ENCODE assay signal across 20 cellular contexts in genomic region chr20:44419131-44419844, GRCh38. TPM values are rescaled to one million over a fixed set of nuclear protein-coding genes. Genes with fewer than 3 reads are reported as not detected.
DNase-seq lines count a peak whose midpoint lies in the region; ATAC-seq, FAIRE-seq and TF ChIP-seq lines count a peak whose summit lies in the region.
"Had no signal": no experiment of that assay in that cellular context is flagged by ENCODE, and none has a peak within 500 bp of the region (broad histone marks: within the 10 kb centered on the region; RNA-seq: fewer than 3 reads in every experiment).

No MANE protein-coding gene starts in this region.

- TF ChIP-seq RAD21 in liver (IDR thresholded peaks at IDR 0.05) = peak; percentile 59 to 61

- WGBS in body of pancreas, 2 donors = 84 to 87% methylated on average over 12 to 13 of the region's 13 CpGs
- WGBS in liver = 64% methylated on average over 13 of the region's 13 CpGs
- 79 to 81% methylated on average over 13 of the region's 13 CpGs for WGBS in pancreas, 2 donors
- 83% methylated on average over 4 to 13 of the region's 13 CpGs for WGBS in transverse colon (ENCODE audit: low coverage in 1 of 2), 2 donors

- H3K9me3 ChIP-seq in Peyer's patch (no peaks in the 10 kb centered on the region), body of pancreas (no peaks in the 10 kb centered on the region), liver (ENCODE audit: control insufficient read depth in 4 of 4, low read length in 3 of 4) (no peaks in the 10 kb centered on the region), pancreas (no peaks in the 10 kb centered on the region), transverse colon (no peaks in the 10 kb centered on the region)
- H3K9me3 ChIP-seq: BE2C had no signal

- no peaks in the 10 kb centered on the region for H3K27me3 ChIP-seq in Peyer's patch
- H3K27me3 ChIP-seq in body of pancreas = no peaks in the 10 kb centered on the region
- H3K27me3 ChIP-seq in liver (ENCODE audit: control insufficient read depth in 4 of 4, insufficient read depth in 4 of 4, low read length in 3 of 4) = no peaks in the 10 kb centered on the region
- no peaks in the 10 kb centered on the region for H3K27me3 ChIP-seq in pancreas
- no peaks in the 10 kb centered on the region for H3K27me3 ChIP-seq in transverse colon

- TF ChIP-seq CTCF in Peyer's patch (IDR thresholded peaks at IDR 0.05) = no peak
- TF ChIP-seq CTCF in body of pancreas (IDR thresholded peaks at IDR 0.05) = no peak
- TF ChIP-seq CTCF in liver (IDR thresholded peaks at IDR 0.05; ENCODE audit: low read depth, low read length, missing input control) = no peak
- no peak for TF ChIP-seq CTCF in pancreas (IDR thresholded peaks at IDR 0.05)
- no peak for TF ChIP-seq CTCF in foreskin fibroblast (IDR thresholded peaks at IDR 0.05; ENCODE audit: low read depth, low read length)
- no peak for TF ChIP-seq CTCF in transverse colon (IDR thresholded peaks at IDR 0.05)

- TF ChIP-seq EP300 in transverse colon (IDR thresholded peaks at IDR 0.05; ENCODE audit: low read depth) = no peak

- H3K9ac ChIP-seq in liver (ENCODE audit: low read depth in 1 of 2, low read length in 2 of 2) = no peak overlapping the region

- peak; percentile 60 for ATAC-seq in body of pancreas
- ATAC-seq in pancreas = peak; percentile 52 to 82 (median 73)
- no peak for ATAC-seq in HG03095 (IDR thresholded peaks at IDR 0.05; ENCODE audit: unreplicated experiment)
- ATAC-seq in GM19452 (IDR thresholded peaks at IDR 0.05; ENCODE audit: unreplicated experiment) = no peak

- DNase-seq in Peyer's patch = peak in 2 of 3 donors; percentile 47 to 71
- peak in 2 of 4 donors; percentile 16 to 44 for DNase-seq in body of pancreas
- DNase-seq in pancreas = peak in 2 of 6 donors; percentile 42 to 44
- DNase-seq in foreskin fibroblast = no peak
- DNase-seq in transverse colon = no peak
- DNase-seq: BE2C; EL; GF-D8; KG1; NCI-H1092 treated with DMSO at 0.1 percent for 48 hours; NCI-H146; NCI-H2029; NCI-H226; NCI-H524; NCI-H774; NK-92 treated with Interleukin-12 subunit alpha and Interleukin-12 subunit beta, amount 100 ng/mL, for 24 hours had no signal

- peaks cover 0 to 70% (median 0%) of the 10 kb centered on the region in 3 donors for H3K36me3 ChIP-seq in Peyer's patch
- peaks cover 5 to 13% of the 10 kb centered on the region in 2 donors for H3K36me3 ChIP-seq in body of pancreas (replicated peaks in 1 of 2; ENCODE audit: insufficient read depth in 1 of 2, low read depth in 2 of 2)
- peaks cover 12 to 69% (median 45%) of the 10 kb centered on the region in 4 donors for H3K36me3 ChIP-seq in liver (ENCODE audit: control insufficient read depth in 4 of 4, insufficient read depth in 3 of 4, low read depth in 1 of 4, low read length in 3 of 4)
- H3K36me3 ChIP-seq in pancreas = peaks cover 0 to 52% (median 0%) of the 10 kb centered on the region in 3 donors
- peaks cover 0 to 6% (median 0%) of the 10 kb centered on the region in 4 donors for H3K36me3 ChIP-seq in transverse colon
- H3K36me3 ChIP-seq: BE2C had no signal

- H3K4me3 ChIP-seq in Peyer's patch (no peak overlapping the region), body of pancreas (no peak overlapping the region), liver (ENCODE audit: low read depth in 1 of 3, low read length in 3 of 3) (no peak overlapping the region), pancreas (no peak overlapping the region), foreskin fibroblast (ENCODE audit: low read depth in 1 of 2, low read length in 2 of 2) (no peak overlapping the region), transverse colon (no peak overlapping the region)

- in situ Hi-C loops in transverse colon (cut with MboI; ENCODE audit: low pct_ligation_motif_present in 1 of 4, low pct_unique_long_range_greater_than_20kb in 1 of 4, low sequenced_read_pairs in 3 of 4) = no loop called here

- peak overlapping the region in 2 of 4 donors; percentile 51 to 81 for H3K27ac ChIP-seq in Peyer's patch
- H3K27ac ChIP-seq in body of pancreas = no peak overlapping the region
- H3K27ac ChIP-seq in liver (ENCODE audit: low read depth in 1 of 2, low read length in 2 of 2) = peak overlapping the region; percentile 69 to 87
- H3K27ac ChIP-seq in pancreas = no peak overlapping the region
- H3K27ac ChIP-seq in transverse colon = peak overlapping the region in 1 of 4 donors; percentile 2

- no peak for TF ChIP-seq POLR2A in Peyer's patch (IDR thresholded peaks at IDR 0.05)
- no peak for TF ChIP-seq POLR2A in body of pancreas (IDR thresholded peaks at IDR 0.05)
- no peak for TF ChIP-seq POLR2A in transverse colon (IDR thresholded peaks at IDR 0.05)

- no peak for FAIRE-seq in pancreas (lab: Jason Lieb, UNC)
- FAIRE-seq: H54 had no signal

- H3K4me1 ChIP-seq in Peyer's patch (peaks cover 0 to 19% (median 0%) of the 10 kb centered on the region in 4 donors), body of pancreas (peaks cover 15% of the 10 kb centered on the region), liver (ENCODE audit: control insufficient read depth in 4 of 4, insufficient read depth in 4 of 4, low read length in 3 of 4) (peaks cover 6 to 60% (median 30%) of the 10 kb centered on the region in 4 donors), pancreas (no peaks in the 10 kb centered on the region), transverse colon (no peaks in the 10 kb centered on the region)
- H3K4me1 ChIP-seq: BE2C had no signal

- intact Hi-C loops in body of pancreas (cut with DNase I) = no loop called here
- intact Hi-C loops in pancreas (cut with DNase I) = no loop called here
- intact Hi-C loops in transverse colon (cut with DNase I; ENCODE audit: low total_unique reads) = no loop called here

TF ChIP-seq in liver, 16 proteins besides CTCF, POLR2A, EP300 and RAD21 (continues in another document):
- TF ChIP-seq, protein P1, sequence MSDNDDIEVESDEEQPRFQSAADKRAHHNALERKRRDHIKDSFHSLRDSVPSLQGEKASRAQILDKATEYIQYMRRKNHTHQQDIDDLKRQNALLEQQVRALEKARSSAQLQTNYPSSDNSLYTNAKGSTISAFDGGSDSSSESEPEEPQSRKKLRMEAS (IDR thresholded peaks at IDR 0.05) = peak; percentile 79
- no peak for TF ChIP-seq FOXA1 (IDR thresholded peaks at IDR 0.05)
- TF ChIP-seq HNF4G (IDR thresholded peaks at IDR 0.05) = peak; percentile 41
- peak; percentile 46 for TF ChIP-seq FOXA2 (IDR thresholded peaks at IDR 0.05)
- peak; percentile 93 to 95 for TF ChIP-seq JUND (IDR thresholded peaks at IDR 0.05)
- peak; percentile 56 for TF ChIP-seq ZBTB33 (IDR thresholded peaks at IDR 0.05)
- no peak for TF ChIP-seq TAF1 (conservative IDR thresholded peaks at IDR 0.05)
- peak in 1 of 2 donors; percentile 12 for TF ChIP-seq EGR1 (IDR thresholded peaks at IDR 0.05; ENCODE audit: low read depth in 2 of 2)
- peak in 1 of 2 donors; percentile 17 for TF ChIP-seq GABPA (IDR thresholded peaks at IDR 0.05 in 1 of 2, conservative IDR thresholded peaks at IDR 0.05 in 1 of 2)
- TF ChIP-seq RXRA (IDR thresholded peaks at IDR 0.05) = peak; percentile 84 to 90
- peak; percentile 67 for TF ChIP-seq SP1 (IDR thresholded peaks at IDR 0.05)
- TF ChIP-seq, protein P2, sequence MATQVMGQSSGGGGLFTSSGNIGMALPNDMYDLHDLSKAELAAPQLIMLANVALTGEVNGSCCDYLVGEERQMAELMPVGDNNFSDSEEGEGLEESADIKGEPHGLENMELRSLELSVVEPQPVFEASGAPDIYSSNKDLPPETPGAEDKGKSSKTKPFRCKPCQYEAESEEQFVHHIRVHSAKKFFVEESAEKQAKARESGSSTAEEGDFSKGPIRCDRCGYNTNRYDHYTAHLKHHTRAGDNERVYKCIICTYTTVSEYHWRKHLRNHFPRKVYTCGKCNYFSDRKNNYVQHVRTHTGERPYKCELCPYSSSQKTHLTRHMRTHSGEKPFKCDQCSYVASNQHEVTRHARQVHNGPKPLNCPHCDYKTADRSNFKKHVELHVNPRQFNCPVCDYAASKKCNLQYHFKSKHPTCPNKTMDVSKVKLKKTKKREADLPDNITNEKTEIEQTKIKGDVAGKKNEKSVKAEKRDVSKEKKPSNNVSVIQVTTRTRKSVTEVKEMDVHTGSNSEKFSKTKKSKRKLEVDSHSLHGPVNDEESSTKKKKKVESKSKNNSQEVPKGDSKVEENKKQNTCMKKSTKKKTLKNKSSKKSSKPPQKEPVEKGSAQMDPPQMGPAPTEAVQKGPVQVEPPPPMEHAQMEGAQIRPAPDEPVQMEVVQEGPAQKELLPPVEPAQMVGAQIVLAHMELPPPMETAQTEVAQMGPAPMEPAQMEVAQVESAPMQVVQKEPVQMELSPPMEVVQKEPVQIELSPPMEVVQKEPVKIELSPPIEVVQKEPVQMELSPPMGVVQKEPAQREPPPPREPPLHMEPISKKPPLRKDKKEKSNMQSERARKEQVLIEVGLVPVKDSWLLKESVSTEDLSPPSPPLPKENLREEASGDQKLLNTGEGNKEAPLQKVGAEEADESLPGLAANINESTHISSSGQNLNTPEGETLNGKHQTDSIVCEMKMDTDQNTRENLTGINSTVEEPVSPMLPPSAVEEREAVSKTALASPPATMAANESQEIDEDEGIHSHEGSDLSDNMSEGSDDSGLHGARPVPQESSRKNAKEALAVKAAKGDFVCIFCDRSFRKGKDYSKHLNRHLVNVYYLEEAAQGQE (IDR thresholded peaks at IDR 0.05) = no peak
- TF ChIP-seq NR2F2 (IDR thresholded peaks at IDR 0.05) = peak; percentile 33
- peak; percentile 83 to 89 for TF ChIP-seq HNF4A (conservative IDR thresholded peaks at IDR 0.05)

RNA-seq across cellular contexts. Expression of gene TTPAL, which starts 56.4 kb away (rescaled TPM):
- 10 to 100 TPM in 1 of 4 donors, 1 to 10 TPM in 3; 6.0 to 30.5 (median 8.9) TPM for total RNA-seq in Peyer's patch
- 1 to 10 TPM; 8.3 to 9.9 TPM for total RNA-seq in body of pancreas
- 10 to 100 TPM; 17.3 to 39.7 TPM for total RNA-seq in liver
- polyA plus RNA-seq in liver = 10 to 100 TPM; 11.6 to 17.9 TPM
- 1 to 10 TPM; 5.0 to 8.2 (median 6.9) TPM for total RNA-seq in pancreas
- polyA plus RNA-seq in pancreas = 1 to 10 TPM; 3.1 to 4.6 TPM
- total RNA-seq in transverse colon = 10 to 100 TPM in 2 of 4 donors, 1 to 10 TPM in 2; 6.8 to 20.9 (median 9.2) TPM

Comparison
In these comparisons a context has a peak if more than half of its experiments do, and no peak if none do; other contexts are left out.
1. DNase-seq: peak in Peyer's patch (2 of 3); none in foreskin fibroblast (0 of 2) and transverse colon (single experiment).
2. H3K27ac ChIP-seq: peak in liver (2 of 2); none in body of pancreas (0 of 4) and pancreas (0 of 4).
3. ATAC-seq: peak in body of pancreas (single experiment) and pancreas (4 of 4); none in HG03095 (single experiment) and GM19452 (single experiment).